16 cellular contexts compared by ENCODE assay signal in genomic region chr10:69465457-69466157, GRCh38. TPM values are rescaled to one million over a fixed set of nuclear protein-coding genes. Genes with fewer than 3 reads are reported as not detected.
A peak's percentile ranks its signal among the peaks of the same experiment; 100 is the strongest.
DNase-seq lines count a peak whose midpoint lies in the region; ATAC-seq and TF ChIP-seq lines count a peak whose summit lies in the region.
"Had no signal": no experiment of that assay in that cellular context is flagged by ENCODE, and none has a peak within 500 bp of the region (broad histone marks: within the 10 kb centered on the region; RNA-seq: fewer than 3 reads in every experiment).

No MANE protein-coding gene starts in this region.

- TF ChIP-seq CTCF in cardiac muscle cell (IDR thresholded peaks at IDR 0.05; ENCODE audit: low read depth, low read length), result no peak
- no peak for TF ChIP-seq CTCF in natural killer cell (IDR thresholded peaks at IDR 0.05)
- TF ChIP-seq CTCF in vagina (IDR thresholded peaks at IDR 0.05), result no peak

- DNase-seq in cardiac muscle cell (ENCODE audit: low read depth in 1 of 2, low spot score in 1 of 2) (no peak), Right ventricle myocardium superior (no peak), natural killer cell (no peak), vagina (ENCODE audit: extremely low spot score in 2 of 2) (no peak), DMS 273 (lab: John Stamatoyannopoulos, UW; ENCODE audit: unreplicated experiment) (no peak)
- DNase-seq: activated B cell treated with CpG ODN at 0.5 μM for 24 hours; activated naive CD4-positive, alpha-beta T cell; NCI-H1092; NCI-H524; pancreas; SHP77; trophoblast cell had no signal

- H3K4me1 Mint-ChIP-seq in dendritic cell treated with granulocyte-macrophage colony-stimulating factor and Interleukin-4, amounts not matched to agents 40 ng/mL and 50 ng/mL, for 4 days (ENCODE audit: low read depth), result peaks cover 59% of the 10 kb centered on the region
- peaks cover 20 to 27% of the 10 kb centered on the region in 2 donors for H3K4me1 Mint-ChIP-seq in natural killer cell
- H3K4me1 Mint-ChIP-seq: activated B cell treated with CpG ODN at 0.5 μM for 24 hours had no signal

- H3K4me1 ChIP-seq in cardiac muscle cell (ENCODE audit: low read depth) (peaks cover 73% of the 10 kb centered on the region), vagina (peaks cover 35% of the 10 kb centered on the region)

- no peak for TF ChIP-seq POLR2A in vagina (IDR thresholded peaks at IDR 0.05)

- no peaks in the 10 kb centered on the region for H3K27me3 ChIP-seq in cardiac muscle cell
- no peaks in the 10 kb centered on the region for H3K27me3 ChIP-seq in vagina
- H3K27me3 ChIP-seq: pancreas had no signal

- intact Hi-C loops in Right ventricle myocardium superior (cut with DNase I) (no loop called here), natural killer cell (cut with micrococcal nuclease) (no loop called here), vagina (cut with DNase I) (no loop called here)
- intact Hi-C loops in dendritic cell treated with granulocyte-macrophage colony-stimulating factor and Interleukin-4, amounts not matched to agents 40 ng/mL and 50 ng/mL, for 4 days (cut with micrococcal nuclease), result no loop called here

- no peaks in the 10 kb centered on the region for H3K36me3 Mint-ChIP-seq in dendritic cell treated with granulocyte-macrophage colony-stimulating factor and Interleukin-4, amounts not matched to agents 40 ng/mL and 50 ng/mL, for 4 days (ENCODE audit: low read depth)
- no peaks in the 10 kb centered on the region for H3K36me3 Mint-ChIP-seq in natural killer cell

- no peaks in the 10 kb centered on the region for H3K9me3 Mint-ChIP-seq in dendritic cell treated with granulocyte-macrophage colony-stimulating factor and Interleukin-4, amounts not matched to agents 40 ng/mL and 50 ng/mL, for 4 days
- no peaks in the 10 kb centered on the region for H3K9me3 Mint-ChIP-seq in natural killer cell
- H3K9me3 Mint-ChIP-seq: activated B cell treated with CpG ODN at 0.5 μM for 24 hours had no signal

- ATAC-seq in Right ventricle myocardium superior (ENCODE audit: poor library complexity) (no peak), natural killer cell (peak; percentile 31 to 62 (median 41)), HG02798 (IDR thresholded peaks at IDR 0.05; ENCODE audit: poor library complexity, unreplicated experiment) (no peak), SK-N-SH treated with all-trans-retinoic acid at 6 μM for 48 hours (no peak)

- H3K27ac ChIP-seq in cardiac muscle cell (peak overlapping the region; percentile 45), vagina (peak overlapping the region; percentile 62)

- H3K9me3 ChIP-seq in cardiac muscle cell (ENCODE audit: low read depth), result no peaks in the 10 kb centered on the region
- no peaks in the 10 kb centered on the region for H3K9me3 ChIP-seq in vagina
- H3K9me3 ChIP-seq: pancreas had no signal

- peak overlapping the region; percentile 81 for H3K27ac Mint-ChIP-seq in dendritic cell treated with granulocyte-macrophage colony-stimulating factor and Interleukin-4, amounts not matched to agents 40 ng/mL and 50 ng/mL, for 4 days
- H3K27ac Mint-ChIP-seq in natural killer cell, result peak overlapping the region; percentile 59 to 86
- H3K27ac Mint-ChIP-seq: activated B cell treated with CpG ODN at 0.5 μM for 24 hours had no signal

- H3K4me3 Mint-ChIP-seq in dendritic cell treated with granulocyte-macrophage colony-stimulating factor and Interleukin-4, amounts not matched to agents 40 ng/mL and 50 ng/mL, for 4 days, result no peak overlapping the region
- H3K4me3 Mint-ChIP-seq in natural killer cell, result peak overlapping the region; percentile 62
- H3K4me3 Mint-ChIP-seq: activated B cell treated with CpG ODN at 0.5 μM for 24 hours had no signal

- H3K4me3 ChIP-seq in cardiac muscle cell (no peak overlapping the region), vagina (no peak overlapping the region)
- H3K4me3 ChIP-seq: pancreas had no signal

- H3K27me3 Mint-ChIP-seq in dendritic cell treated with granulocyte-macrophage colony-stimulating factor and Interleukin-4, amounts not matched to agents 40 ng/mL and 50 ng/mL, for 4 days, result peaks cover 8% of the 10 kb centered on the region
- H3K27me3 Mint-ChIP-seq in natural killer cell (ENCODE audit: low read depth in 2 of 2), result no peaks in the 10 kb centered on the region

- H3K36me3 ChIP-seq in cardiac muscle cell (no peaks in the 10 kb centered on the region), vagina (no peaks in the 10 kb centered on the region)
- H3K36me3 ChIP-seq: pancreas had no signal

TF ChIP-seq in SK-N-SH treated with all-trans-retinoic acid at 6 μM for 48 hours, 23 proteins besides CTCF, POLR2A, EP300 and RAD21:
- no peak for TF ChIP-seq ZC3H10 (CRISPR knock-in tag; IDR thresholded peaks at IDR 0.05)
- TF ChIP-seq ZNF8 (CRISPR knock-in tag; IDR thresholded peaks at IDR 0.05), result no peak
- no peak for TF ChIP-seq ZNF565 (CRISPR knock-in tag; conservative IDR thresholded peaks at IDR 0.05; ENCODE audit: low read depth)
- no peak for TF ChIP-seq RARB (CRISPR knock-in tag; IDR thresholded peaks at IDR 0.05)
- TF ChIP-seq POU6F1 (CRISPR knock-in tag; IDR thresholded peaks at IDR 0.05; ENCODE audit: borderline replicate concordance, low read depth), result no peak
- no peak for TF ChIP-seq TSHZ2 (CRISPR knock-in tag; IDR thresholded peaks at IDR 0.05)
- TF ChIP-seq ISL1 (CRISPR knock-in tag; IDR thresholded peaks at IDR 0.05), result no peak
- no peak for TF ChIP-seq ZFP3 (CRISPR knock-in tag; IDR thresholded peaks at IDR 0.05)
TF ChIP-seq in SK-N-SH treated with all-trans-retinoic acid at 6 μM for 48 hours: peak in this region for 0.

RNA-seq across cellular contexts. Expression of gene TSPAN15, which starts 14.3 kb away (rescaled TPM):
- 179 and 289 TPM in 2 replicates for total RNA-seq in cardiac muscle cell
- 252 and 541 TPM in 2 replicates for polyA plus RNA-seq in cardiac muscle cell
- total RNA-seq in Right ventricle myocardium superior, result 9.5 TPM
- 1 to 10 TPM; 1.3 to 3.9 (median 2.1) TPM for total RNA-seq in natural killer cell
- total RNA-seq in vagina, result 26.5 TPM

RNA-seq across cellular contexts. Expression of gene TACR2, which starts 48.9 kb away (rescaled TPM):
- total RNA-seq in cardiac muscle cell (not detected in 2 replicates), Right ventricle myocardium superior (0.24 TPM), natural killer cell (not detected), vagina (6.1 TPM)
- 0.26 and 0.53 TPM in 2 replicates for polyA plus RNA-seq in cardiac muscle cell
- total RNA-seq: activated B cell treated with CpG ODN at 0.5 μM for 24 hours, left lobe of liver had no signal

Comparison
In these comparisons a context has a peak if more than half of its experiments do, and no peak if none do; other contexts are left out.
1. ATAC-seq: peak in natural killer cell (3 of 3); none in Right ventricle myocardium superior (single experiment), HG02798 (single experiment) and SK-N-SH treated with all-trans-retinoic acid at 6 μM for 48 hours (single experiment).